Comparison of ENCODE assay signal across 29 cellular contexts in the genomic region with DNA sequence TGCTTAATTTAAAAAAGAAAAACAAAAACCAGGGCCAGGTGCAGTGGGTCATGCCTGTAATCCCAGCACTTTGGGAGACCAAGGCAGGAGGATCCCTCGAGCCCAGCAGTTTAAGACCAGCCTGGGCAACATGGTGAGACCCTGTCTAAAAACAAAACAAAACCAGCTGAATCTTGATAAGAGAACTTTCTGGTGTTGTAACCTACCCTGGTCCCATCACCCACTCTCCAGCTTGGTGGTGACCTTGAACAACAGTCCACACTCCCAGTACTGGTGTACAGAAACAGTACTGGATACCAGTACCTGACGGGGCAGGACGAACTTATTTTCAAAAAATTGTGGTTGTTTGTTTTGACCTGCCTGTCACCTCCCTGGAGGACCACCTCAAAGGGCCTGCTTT. TPM values are rescaled to one million over a fixed set of nuclear protein-coding genes. Genes with fewer than 3 reads are reported as not detected.
"Had no signal": no experiment of that assay in that cellular context is flagged by ENCODE, and none has a peak within 500 bp of the region (broad histone marks: within the 10 kb centered on the region; RNA-seq: fewer than 3 reads in every experiment).

No MANE protein-coding gene starts in this region.

- DNase-seq: colonic mucosa; cortex of kidney; effector CD8-positive, alpha-beta T cell; effector memory CD8-positive, alpha-beta T cell; endodermal cell; erythroblast; esophagus squamous epithelium; foreskin fibroblast; foreskin melanocyte; gastrocnemius medialis; glutamatergic neuron; head of caudate nucleus; heart right ventricle; hippocampal formation; left cardiac atrium; left ventricle myocardium inferior; lower lobe of right lung; mesenchymal stem cell; mucosa of descending colon; naive B cell; naive thymus-derived CD8-positive, alpha-beta T cell had no signal

- H3K27me3 ChIP-seq: colonic mucosa, esophagus squamous epithelium, gastrocnemius medialis, heart right ventricle had no signal

- H3K4me1 Mint-ChIP-seq: endodermal cell, mesothelial cell of epicardium had no signal

- H3K27ac Mint-ChIP-seq: dendritic cell treated with granulocyte-macrophage colony-stimulating factor and Interleukin-4, amounts not matched to agents 40 ng/mL and 50 ng/mL, for 4 days; effector memory CD8-positive, alpha-beta T cell; endodermal cell; mesothelial cell of epicardium had no signal

- H3K4me3 Mint-ChIP-seq: dendritic cell treated with granulocyte-macrophage colony-stimulating factor and Interleukin-4, amounts not matched to agents 40 ng/mL and 50 ng/mL, for 4 days; effector memory CD8-positive, alpha-beta T cell; endodermal cell; mesothelial cell of epicardium; naive B cell; naive thymus-derived CD8-positive, alpha-beta T cell had no signal

- H3K9me3 Mint-ChIP-seq: dendritic cell treated with granulocyte-macrophage colony-stimulating factor and Interleukin-4, amounts not matched to agents 40 ng/mL and 50 ng/mL, for 4 days; effector memory CD8-positive, alpha-beta T cell had no signal

- H3K9me3 ChIP-seq: colonic mucosa, gastrocnemius medialis, mucosa of descending colon had no signal

- H3K4me1 ChIP-seq: colonic mucosa had no signal

- H3K27ac ChIP-seq: colonic mucosa, esophagus squamous epithelium, gastrocnemius medialis, heart right ventricle, left ventricle myocardium inferior, lower lobe of right lung had no signal

- FAIRE-seq: endometrium, islet of Langerhans, keratinocyte had no signal

- ATAC-seq: effector memory CD8-positive, alpha-beta T cell; gastrocnemius medialis; heart right ventricle; left cardiac atrium; lower lobe of right lung; mucosa of descending colon; naive thymus-derived CD8-positive, alpha-beta T cell had no signal

- H3K4me3 ChIP-seq: colonic mucosa, esophagus squamous epithelium, gastrocnemius medialis, heart right ventricle, left ventricle myocardium inferior, lower lobe of right lung, mucosa of descending colon had no signal

- H3K27me3 Mint-ChIP-seq: dendritic cell treated with granulocyte-macrophage colony-stimulating factor and Interleukin-4, amounts not matched to agents 40 ng/mL and 50 ng/mL, for 4 days; effector memory CD8-positive, alpha-beta T cell; naive B cell; naive thymus-derived CD8-positive, alpha-beta T cell had no signal

RNA-seq across cellular contexts. Expression of a gene that starts 52.5 kb away (rescaled TPM):
- total RNA-seq: esophagus mucosa, gastrocnemius medialis, kidney epithelial cell, left cardiac atrium, left ventricle myocardium inferior, lower leg skin had no signal
- polyA plus RNA-seq: keratinocyte had no signal
